In genomic region chr15:71002321-71002720, GRCh38 we compare ENCODE assay signal across 23 cellular contexts.
"Had no signal": no experiment of that assay in that cellular context is flagged by ENCODE, and none has a peak within 500 bp of the region (broad histone marks: within the 10 kb centered on the region; RNA-seq: fewer than 3 reads in every experiment).

No MANE protein-coding gene starts in this region.

- H3K9me3 ChIP-seq: mucosa of descending colon had no signal

- H3K4me1 Mint-ChIP-seq: activated naive CD8-positive, alpha-beta T cell treated with anti-CD3 and anti-CD28 coated beads, Interleukin-2, amount 10 ng/mL, durations not matched to agents 7 days and 5 days; natural killer cell; stimulated activated effector memory CD8-positive, alpha-beta T cell treated with anti-CD3 and anti-CD28 coated beads, Interleukin-12 subunit alpha, Interleukin-12 subunit beta, amount 100 ng/mL, for 72 hours had no signal

- DNase-seq: activated CD4-positive, alpha-beta memory T cell treated with anti-CD3 and anti-CD28 coated beads for 36 hours; activated CD4-positive, alpha-beta T cell treated with anti-CD3 and anti-CD28 coated beads for 1 hour; activated gamma-delta T cell treated with Interleukin-2 at 50 U/mL for 16 hours; activated naive CD8-positive, alpha-beta T cell treated with anti-CD3 and anti-CD28 coated beads, Interleukin-2, amount 10 ng/mL, durations not matched to agents 7 days and 5 days; activated T-cell treated with anti-CD3 and anti-CD28 coated beads, Interleukin-2, amount 50 U/mL, for 4 hours; aorta; head of caudate nucleus; left colon; mammary epithelial cell; mucosa of descending colon; natural killer cell; posterior cingulate gyrus; retina; SK-N-SH; T-helper 1 cell; T1000; tibial artery had no signal

- H3K27me3 ChIP-seq: tibial artery had no signal

- H3K4me2 ChIP-seq: SK-N-SH had no signal

- H3K27ac Mint-ChIP-seq: activated CD4-positive, alpha-beta memory T cell treated with anti-CD3 and anti-CD28 coated beads for 36 hours; activated naive CD8-positive, alpha-beta T cell treated with anti-CD3 and anti-CD28 coated beads, Interleukin-2, amount 10 ng/mL, durations not matched to agents 7 days and 5 days; natural killer cell; stimulated activated effector memory CD8-positive, alpha-beta T cell treated with anti-CD3 and anti-CD28 coated beads, Interleukin-12 subunit alpha, Interleukin-12 subunit beta, amount 100 ng/mL, for 72 hours had no signal

- H3K9ac ChIP-seq: SK-N-SH had no signal

- ATAC-seq: activated T-cell treated with anti-CD3 and anti-CD28 coated beads, Interleukin-2, amount 50 U/mL, for 4 hours; esophagus mucosa; left colon; mucosa of descending colon; natural killer cell; stimulated activated effector memory CD8-positive, alpha-beta T cell treated with anti-CD3 and anti-CD28 coated beads, Interleukin-12 subunit alpha, Interleukin-12 subunit beta, amount 100 ng/mL, for 72 hours had no signal

- H3K36me3 Mint-ChIP-seq: activated CD4-positive, alpha-beta memory T cell treated with anti-CD3 and anti-CD28 coated beads for 36 hours; activated naive CD8-positive, alpha-beta T cell treated with anti-CD3 and anti-CD28 coated beads, Interleukin-2, amount 10 ng/mL, durations not matched to agents 7 days and 5 days; stimulated activated effector memory CD8-positive, alpha-beta T cell treated with anti-CD3 and anti-CD28 coated beads, Interleukin-12 subunit alpha, Interleukin-12 subunit beta, amount 100 ng/mL, for 72 hours had no signal

- FAIRE-seq: bronchial epithelial cell, endometrium, frontal cortex, urothelium cell line had no signal

- H3K4me3 Mint-ChIP-seq: activated CD4-positive, alpha-beta memory T cell treated with anti-CD3 and anti-CD28 coated beads for 36 hours; activated naive CD8-positive, alpha-beta T cell treated with anti-CD3 and anti-CD28 coated beads, Interleukin-2, amount 10 ng/mL, durations not matched to agents 7 days and 5 days; activated T-cell treated with anti-CD3 and anti-CD28 coated beads, Interleukin-2, amount 50 U/mL, for 4 hours; natural killer cell; stimulated activated effector memory CD8-positive, alpha-beta T cell treated with anti-CD3 and anti-CD28 coated beads, Interleukin-12 subunit alpha, Interleukin-12 subunit beta, amount 100 ng/mL, for 72 hours had no signal

- H3K4me3 ChIP-seq: mucosa of descending colon, tibial artery had no signal
